ENCODE assay signal across 9 cellular contexts in the genomic region with DNA sequence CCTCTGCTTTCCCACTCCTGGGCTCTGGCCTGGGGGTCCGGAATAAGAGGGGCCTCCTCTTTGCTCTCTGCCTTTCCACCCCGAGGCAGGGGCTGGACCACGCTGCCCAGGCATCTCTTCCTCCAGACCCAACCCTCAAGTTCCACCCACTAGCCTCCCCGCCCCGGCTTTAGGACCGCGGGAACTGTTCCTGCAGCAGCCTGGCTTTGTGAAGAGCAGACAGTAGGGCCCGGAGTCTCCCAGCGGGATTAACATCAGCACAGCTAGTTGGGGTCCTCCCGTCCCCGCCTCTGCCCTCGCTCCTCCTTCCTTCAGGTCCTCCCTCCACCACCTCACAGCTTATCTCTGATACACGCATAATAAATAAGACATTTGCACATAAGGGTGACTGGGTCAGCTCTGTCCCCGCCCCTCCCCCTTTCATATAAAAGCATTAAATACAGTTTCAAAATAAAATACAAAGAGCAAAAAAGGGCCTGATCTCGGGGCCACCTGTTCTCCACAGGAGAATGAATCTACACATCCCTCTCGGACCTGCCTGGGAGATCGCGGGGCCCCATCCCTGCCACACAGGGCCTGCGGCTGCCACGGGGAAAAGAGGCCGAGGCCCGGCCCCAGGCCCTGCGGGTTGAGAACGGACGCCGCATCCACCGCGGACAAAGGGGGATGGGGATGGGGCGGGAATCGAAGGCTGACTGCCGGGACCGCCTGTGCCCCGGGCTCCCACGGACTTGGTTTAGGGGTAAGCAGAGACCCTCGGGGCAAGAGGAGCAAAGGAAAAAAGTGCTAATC. TPM values are rescaled to one million over a fixed set of nuclear protein-coding genes. Genes with fewer than 3 reads are reported as not detected.
DNase-seq lines count a peak whose midpoint lies in the region; ATAC-seq and TF ChIP-seq lines count a peak whose summit lies in the region.
"Had no signal": no experiment of that assay in that cellular context is flagged by ENCODE, and none has a peak within 500 bp of the region (broad histone marks: within the 10 kb centered on the region; RNA-seq: fewer than 3 reads in every experiment).

No MANE protein-coding gene starts in this region.

- H3K27ac Mint-ChIP-seq in CD8-positive, alpha-beta T cell = no peak overlapping the region

- H3K4me3 ChIP-seq in brain microvascular endothelial cell (ENCODE audit: low read depth, low read length) (peak overlapping the region; percentile 42), smooth muscle cell (peak overlapping the region; percentile 48)
- no peak overlapping the region for H3K4me3 ChIP-seq in CD8-positive, alpha-beta T cell (ENCODE audit: low read depth, low read length)

- H3K9ac ChIP-seq in smooth muscle cell (ENCODE audit: low read depth) = no peak overlapping the region

- TF ChIP-seq CTCF in brain microvascular endothelial cell (IDR thresholded peaks at IDR 0.05; ENCODE audit: low read depth, low read length, missing control alignments) (no peak), smooth muscle cell (IDR thresholded peaks at IDR 0.05; ENCODE audit: borderline replicate concordance, insufficient read depth, poor library complexity, severe bottlenecking) (no peak)
- TF ChIP-seq CTCF in CD8-positive, alpha-beta T cell (IDR thresholded peaks at IDR 0.05) = no peak

- CTCF ChIA-PET in CD8-positive, alpha-beta T cell (lab: Charles Lee) = no interaction called here

- peaks cover 40% of the 10 kb centered on the region for H3K4me1 ChIP-seq in smooth muscle cell (ENCODE audit: low read depth)
- H3K4me1 ChIP-seq in CD8-positive, alpha-beta T cell (ENCODE audit: insufficient read depth, low read length) = peaks cover 3% of the 10 kb centered on the region

- ATAC-seq in HG03520 (IDR thresholded peaks at IDR 0.05; ENCODE audit: unreplicated experiment) = no peak
- ATAC-seq in CD8-positive, alpha-beta T cell = no peak

- H3K36me3 ChIP-seq in brain microvascular endothelial cell (replicated peaks) (peaks cover 30% of the 10 kb centered on the region), smooth muscle cell (ENCODE audit: low read depth) (no peaks in the 10 kb centered on the region)
- no peaks in the 10 kb centered on the region for H3K36me3 ChIP-seq in CD8-positive, alpha-beta T cell (ENCODE audit: insufficient read depth, low read length)

- DNase-seq in HT-29 (ENCODE audit: low spot score) (peak; percentile 46), brain microvascular endothelial cell (no peak), iPS-NIHi7 (ENCODE audit: extremely low spot score) (peak; percentile 82), smooth muscle cell (lab: John Stamatoyannopoulos, UW; ENCODE audit: unreplicated experiment) (no peak), ACHN (no peak)
- no peak for DNase-seq in stimulated activated CD4-positive, alpha-beta T cell treated with anti-CD3 and anti-CD28 coated beads, Interleukin-2, amount 100 ng/mL, for 24 hours
- no peak for DNase-seq in CD8-positive, alpha-beta T cell
- DNase-seq: activated CD4-positive, alpha-beta T cell treated with anti-CD3 and anti-CD28 coated beads, Interleukin-2, amount 50 U/mL, for 4 hours had no signal

- H3K27ac ChIP-seq in brain microvascular endothelial cell = no peak overlapping the region
- H3K27ac ChIP-seq in smooth muscle cell (ENCODE audit: low read depth) = no peak overlapping the region
- no peak overlapping the region for H3K27ac ChIP-seq in CD8-positive, alpha-beta T cell (ENCODE audit: low read depth, low read length)

- H3K36me3 Mint-ChIP-seq in CD8-positive, alpha-beta T cell = peaks cover 14% of the 10 kb centered on the region

- H2AFZ ChIP-seq in smooth muscle cell (ENCODE audit: low read depth) = no peak overlapping the region

- intact Hi-C loops in CD8-positive, alpha-beta T cell (cut with DNase I, micrococcal nuclease) = no loop called here

- in situ Hi-C loops in brain microvascular endothelial cell (cut with HindIII; ENCODE audit: low pct_ligation_motif_present, low sequenced_read_pairs) = no loop called here
- in situ Hi-C loops in ACHN (cut with HindIII; ENCODE audit: low pct_ligation_motif_present, low pct_unique_long_range_greater_than_20kb, low sequenced_read_pairs) = no loop called here

- H3K9me3 Mint-ChIP-seq in CD8-positive, alpha-beta T cell = no peaks in the 10 kb centered on the region

- POLR2A ChIA-PET in CD8-positive, alpha-beta T cell (lab: Charles Lee) = no interaction called here

- peaks cover 3% of the 10 kb centered on the region for H3K4me1 Mint-ChIP-seq in CD8-positive, alpha-beta T cell (ENCODE audit: low read depth)

- peak overlapping the region; percentile 96 for H3K4me2 ChIP-seq in smooth muscle cell

- no peaks in the 10 kb centered on the region for H3K27me3 Mint-ChIP-seq in CD8-positive, alpha-beta T cell (ENCODE audit: low read depth)

- H3K9me3 ChIP-seq in smooth muscle cell (replicated peaks; ENCODE audit: low read depth) = no peaks in the 10 kb centered on the region
- no peaks in the 10 kb centered on the region for H3K9me3 ChIP-seq in CD8-positive, alpha-beta T cell (ENCODE audit: low read length)

- H3K79me2 ChIP-seq in smooth muscle cell (ENCODE audit: low read depth) = peaks cover 26% of the 10 kb centered on the region

- no peaks in the 10 kb centered on the region for H3K27me3 ChIP-seq in brain microvascular endothelial cell (replicated peaks)
- H3K27me3 ChIP-seq in smooth muscle cell (ENCODE audit: low read depth) = no peaks in the 10 kb centered on the region
- H3K27me3 ChIP-seq in CD8-positive, alpha-beta T cell (ENCODE audit: insufficient read depth, low read length) = no peaks in the 10 kb centered on the region

- H3K4me3 Mint-ChIP-seq in CD8-positive, alpha-beta T cell = no peak overlapping the region

- peaks cover 73% of the 10 kb centered on the region for H4K20me1 ChIP-seq in smooth muscle cell (ENCODE audit: low read depth)

- H3F3A ChIP-seq in smooth muscle cell (ENCODE audit: low read depth) = peaks cover 24% of the 10 kb centered on the region

- WGBS in smooth muscle cell (ENCODE audit: low lambda C conversion rate) = 23% methylated on average over 35 of the region's 35 CpGs

RNA-seq across cellular contexts. Expression of gene ZFTA, which starts 6.5 kb away (rescaled TPM):
- 22.1 and 35.2 TPM in 2 replicates for total RNA-seq in HT-29 (2014; rRNA removed; shearing (Covaris generic))
- total RNA-seq in smooth muscle cell = 14.9 and 15.7 TPM in 2 replicates
- 11.0 and 11.1 TPM in 2 replicates for polyA plus RNA-seq in smooth muscle cell
- 1 to 10 TPM; 3.2 to 5.7 TPM for total RNA-seq in CD8-positive, alpha-beta T cell

RNA-seq across cellular contexts. Expression of gene SPINDOC, which starts 51.2 kb away (rescaled TPM):
- total RNA-seq in HT-29 (2014; rRNA removed; shearing (Covaris generic)) = 37.6 and 44.9 TPM in 2 replicates
- 13.6 and 15.3 TPM in 2 replicates for total RNA-seq in smooth muscle cell
- 12.1 and 13.7 TPM in 2 replicates for polyA plus RNA-seq in smooth muscle cell
- total RNA-seq in CD8-positive, alpha-beta T cell = 1 to 10 TPM; 4.0 to 4.1 TPM

Comparison
In these comparisons a context has a peak if more than half of its experiments do, and no peak if none do; other contexts are left out.
1. DNase-seq: peak in HT-29 (single experiment) and iPS-NIHi7 (single experiment); none in brain microvascular endothelial cell (single experiment), smooth muscle cell (single experiment), stimulated activated CD4-positive, alpha-beta T cell treated with anti-CD3 and anti-CD28 coated beads, Interleukin-2, amount 100 ng/mL, for 24 hours (0 of 2), ACHN (single experiment) and CD8-positive, alpha-beta T cell (0 of 7).